16 cellular contexts compared by ENCODE assay signal in the genomic region with DNA sequence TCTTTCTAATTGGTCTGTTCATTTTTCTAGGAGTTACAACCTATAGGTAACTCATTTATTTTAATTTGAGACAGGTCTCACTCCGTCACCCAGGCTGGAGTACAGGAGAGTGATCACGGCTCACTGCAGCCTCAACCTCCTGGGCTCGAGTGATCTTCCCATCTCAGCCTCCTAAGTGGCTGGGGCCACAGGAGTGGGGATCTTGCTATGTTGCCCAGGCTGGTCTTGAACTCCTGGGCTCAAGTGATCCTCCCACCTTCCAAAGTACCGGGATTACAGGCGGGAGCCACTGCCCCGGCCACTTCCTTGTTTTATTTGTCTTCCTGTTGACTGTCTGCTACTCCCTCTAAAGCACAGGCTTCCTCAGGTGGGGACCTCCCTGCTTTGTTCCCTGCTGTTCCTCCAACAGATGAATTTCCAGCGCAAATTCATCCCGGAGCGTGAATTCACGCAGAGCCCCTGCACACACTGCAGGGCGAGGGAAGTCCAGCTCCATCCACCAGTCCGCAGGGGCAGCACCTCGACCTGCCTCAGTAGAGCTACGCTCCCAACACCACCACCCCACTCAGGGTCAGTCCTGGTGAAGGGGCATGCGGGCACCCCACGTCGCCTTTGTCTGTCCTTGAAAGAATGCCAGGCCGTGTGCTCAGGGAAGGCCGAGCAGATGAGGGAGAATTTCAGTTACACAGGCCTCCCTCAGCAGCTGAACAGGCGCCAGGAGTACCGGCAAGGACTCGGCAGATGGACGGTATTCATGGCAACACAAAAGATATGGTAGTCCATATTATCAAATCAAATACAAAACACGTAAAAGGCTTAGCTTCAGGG. TPM values are rescaled to one million over a fixed set of nuclear protein-coding genes. Genes with fewer than 3 reads are reported as not detected.
DNase-seq lines count a peak whose midpoint lies in the region; ATAC-seq and TF ChIP-seq lines count a peak whose summit lies in the region.
"Had no signal": no experiment of that assay in that cellular context is flagged by ENCODE, and none has a peak within 500 bp of the region (broad histone marks: within the 10 kb centered on the region; RNA-seq: fewer than 3 reads in every experiment).

No MANE protein-coding gene starts in this region.

- H3K27me3 Mint-ChIP-seq in activated naive CD8-positive, alpha-beta T cell treated with anti-CD3 and anti-CD28 coated beads, Interleukin-2, amount 50 U/mL, for 24 hours = no peaks in the 10 kb centered on the region
- no peaks in the 10 kb centered on the region for H3K27me3 Mint-ChIP-seq in activated naive CD8-positive, alpha-beta T cell treated with anti-CD3 and anti-CD28 coated beads for 36 hours
- no peaks in the 10 kb centered on the region for H3K27me3 Mint-ChIP-seq in stimulated activated memory B cell treated with anti-CD40 and anti-IgM and Interleukin-4, amounts not matched to agents 10 μg/mL and 1 μg/mL and 100 μg/mL, for 72 hours

- intact Hi-C loops in lower leg skin (cut with DNase I; ENCODE audit: low total_unique reads) = no loop called here

- peaks cover 18% of the 10 kb centered on the region for H3K36me3 Mint-ChIP-seq in activated naive CD8-positive, alpha-beta T cell treated with anti-CD3 and anti-CD28 coated beads, Interleukin-2, amount 50 U/mL, for 24 hours (ENCODE audit: low read depth)
- H3K36me3 Mint-ChIP-seq in activated naive CD8-positive, alpha-beta T cell treated with anti-CD3 and anti-CD28 coated beads for 36 hours = peaks cover 4% of the 10 kb centered on the region
- H3K36me3 Mint-ChIP-seq in stimulated activated memory B cell treated with anti-CD40 and anti-IgM and Interleukin-4, amounts not matched to agents 10 μg/mL and 1 μg/mL and 100 μg/mL, for 72 hours = peaks cover 52% of the 10 kb centered on the region

- 72 to 74% methylated on average over 24 of the region's 24 CpGs for whole genome bisulfite sequencing in lower leg skin, 2 donors

- no peak overlapping the region for H3K27ac Mint-ChIP-seq in activated naive CD8-positive, alpha-beta T cell treated with anti-CD3 and anti-CD28 coated beads, Interleukin-2, amount 50 U/mL, for 24 hours
- no peak overlapping the region for H3K27ac Mint-ChIP-seq in activated naive CD8-positive, alpha-beta T cell treated with anti-CD3 and anti-CD28 coated beads for 36 hours
- peak overlapping the region; percentile 73 for H3K27ac Mint-ChIP-seq in stimulated activated memory B cell treated with anti-CD40 and anti-IgM and Interleukin-4, amounts not matched to agents 10 μg/mL and 1 μg/mL and 100 μg/mL, for 72 hours
- H3K27ac Mint-ChIP-seq: activated naive CD4-positive, alpha-beta T cell treated with anti-CD3 and anti-CD28 coated beads for 36 hours; mesothelial cell of epicardium had no signal

- DNase-seq in activated naive CD8-positive, alpha-beta T cell treated with anti-CD3 and anti-CD28 coated beads, Interleukin-2, amount 50 U/mL, for 24 hours = no peak
- no peak for DNase-seq in activated naive CD8-positive, alpha-beta T cell treated with anti-CD3 and anti-CD28 coated beads for 36 hours
- DNase-seq in NCI-H345 treated with DMSO at 0.1 percent for 48 hours (lab: John Stamatoyannopoulos, UW; ENCODE audit: unreplicated experiment) = peak; percentile 86
- peak; percentile 83 for DNase-seq in cerebellar cortex (ENCODE audit: low spot score)
- no peak for DNase-seq in activated effector memory CD4-positive, alpha-beta T cell treated with anti-CD3 and anti-CD28 coated beads, Interleukin-2, amount 50 U/mL, for 16 hours
- no peak for DNase-seq in lower leg skin (ENCODE audit: low spot score in 2 of 2)
- DNase-seq: activated CD4-positive, alpha-beta T cell treated with anti-CD3 and anti-CD28 coated beads, Interleukin-2, amount 50 U/mL, for 4 hours; activated naive CD4-positive, alpha-beta T cell treated with anti-CD3 and anti-CD28 coated beads for 36 hours; NCI-H1048; PC-3; stimulated activated naive CD4-positive, alpha-beta T cell treated with Interleukin-2 at 50 U/mL for 16 hours had no signal

- peaks cover 54% of the 10 kb centered on the region for H3K4me1 Mint-ChIP-seq in activated naive CD8-positive, alpha-beta T cell treated with anti-CD3 and anti-CD28 coated beads, Interleukin-2, amount 50 U/mL, for 24 hours
- peaks cover 47% of the 10 kb centered on the region for H3K4me1 Mint-ChIP-seq in activated naive CD8-positive, alpha-beta T cell treated with anti-CD3 and anti-CD28 coated beads for 36 hours
- H3K4me1 Mint-ChIP-seq in stimulated activated memory B cell treated with anti-CD40 and anti-IgM and Interleukin-4, amounts not matched to agents 10 μg/mL and 1 μg/mL and 100 μg/mL, for 72 hours = peaks cover 81% of the 10 kb centered on the region

- peak overlapping the region; percentile 11 for H3K4me3 Mint-ChIP-seq in activated naive CD8-positive, alpha-beta T cell treated with anti-CD3 and anti-CD28 coated beads, Interleukin-2, amount 50 U/mL, for 24 hours
- no peak overlapping the region for H3K4me3 Mint-ChIP-seq in activated naive CD8-positive, alpha-beta T cell treated with anti-CD3 and anti-CD28 coated beads for 36 hours
- H3K4me3 Mint-ChIP-seq in stimulated activated memory B cell treated with anti-CD40 and anti-IgM and Interleukin-4, amounts not matched to agents 10 μg/mL and 1 μg/mL and 100 μg/mL, for 72 hours = peak overlapping the region; percentile 65
- H3K4me3 Mint-ChIP-seq: activated naive CD4-positive, alpha-beta T cell treated with anti-CD3 and anti-CD28 coated beads for 36 hours; mesothelial cell of epicardium had no signal

- no peak overlapping the region for H3K4me3 ChIP-seq in lower leg skin (ENCODE audit: low read depth, poor library complexity, severe bottlenecking)

- H3K9me3 Mint-ChIP-seq in activated naive CD8-positive, alpha-beta T cell treated with anti-CD3 and anti-CD28 coated beads, Interleukin-2, amount 50 U/mL, for 24 hours = no peaks in the 10 kb centered on the region
- no peaks in the 10 kb centered on the region for H3K9me3 Mint-ChIP-seq in activated naive CD8-positive, alpha-beta T cell treated with anti-CD3 and anti-CD28 coated beads for 36 hours
- no peaks in the 10 kb centered on the region for H3K9me3 Mint-ChIP-seq in stimulated activated memory B cell treated with anti-CD40 and anti-IgM and Interleukin-4, amounts not matched to agents 10 μg/mL and 1 μg/mL and 100 μg/mL, for 72 hours
- H3K9me3 Mint-ChIP-seq: activated naive CD4-positive, alpha-beta T cell treated with anti-CD3 and anti-CD28 coated beads for 36 hours; mesothelial cell of epicardium had no signal

- no peak for TF ChIP-seq POLR2A in lower leg skin (IDR thresholded peaks at IDR 0.05)

- TF ChIP-seq CTCF in lower leg skin (IDR thresholded peaks at IDR 0.05) = no peak

- no peak for ATAC-seq in activated naive CD8-positive, alpha-beta T cell treated with anti-CD3 and anti-CD28 coated beads, Interleukin-2, amount 50 U/mL, for 24 hours
- ATAC-seq in stimulated activated memory B cell treated with anti-CD40 and anti-IgM and Interleukin-4, amounts not matched to agents 10 μg/mL and 1 μg/mL and 100 μg/mL, for 72 hours = no peak
- ATAC-seq in GM19397 (IDR thresholded peaks at IDR 0.05; ENCODE audit: unreplicated experiment) = no peak
- ATAC-seq: PC-3 had no signal

RNA-seq across cellular contexts. Expression of a gene that starts 6.3 kb away (rescaled TPM):
- total RNA-seq in activated naive CD8-positive, alpha-beta T cell treated with anti-CD3 and anti-CD28 coated beads for 36 hours = 10 to 100 TPM; 17.0 to 18.3 TPM
- 10 to 100 TPM in 2 of 4 donors, 1 to 10 TPM in 2; 8.7 to 13.0 (median 11.1) TPM for total RNA-seq in lower leg skin

RNA-seq across cellular contexts. Expression of a gene that starts 34.4 kb away (rescaled TPM):
- not detected for total RNA-seq in activated naive CD8-positive, alpha-beta T cell treated with anti-CD3 and anti-CD28 coated beads for 36 hours
- total RNA-seq in lower leg skin = under 1 TPM in 1 of 4 donors, not detected in 3; 0.42 TPM
- total RNA-seq: activated naive CD4-positive, alpha-beta T cell treated with anti-CD3 and anti-CD28 coated beads for 36 hours; mesothelial cell of epicardium; PC-3; pulmonary artery endothelial cell; T-helper 1 cell treated with Interleukin-12 subunit alpha and Interleukin-12 subunit beta and Interleukin-4 antibody, amounts not matched to agents 30 ng/mL and 1 ng/mL, for 36 hours had no signal

Comparison
In these comparisons a context has a peak if more than half of its experiments do, and no peak if none do; other contexts are left out.
1. DNase-seq: peak in NCI-H345 treated with DMSO at 0.1 percent for 48 hours (single experiment) and cerebellar cortex (single experiment); none in activated naive CD8-positive, alpha-beta T cell treated with anti-CD3 and anti-CD28 coated beads, Interleukin-2, amount 50 U/mL, for 24 hours (single experiment), activated naive CD8-positive, alpha-beta T cell treated with anti-CD3 and anti-CD28 coated beads for 36 hours (single experiment), activated effector memory CD4-positive, alpha-beta T cell treated with anti-CD3 and anti-CD28 coated beads, Interleukin-2, amount 50 U/mL, for 16 hours (single experiment) and lower leg skin (0 of 2).